ENCODE assay signal across 20 cellular contexts in the genomic region with DNA sequence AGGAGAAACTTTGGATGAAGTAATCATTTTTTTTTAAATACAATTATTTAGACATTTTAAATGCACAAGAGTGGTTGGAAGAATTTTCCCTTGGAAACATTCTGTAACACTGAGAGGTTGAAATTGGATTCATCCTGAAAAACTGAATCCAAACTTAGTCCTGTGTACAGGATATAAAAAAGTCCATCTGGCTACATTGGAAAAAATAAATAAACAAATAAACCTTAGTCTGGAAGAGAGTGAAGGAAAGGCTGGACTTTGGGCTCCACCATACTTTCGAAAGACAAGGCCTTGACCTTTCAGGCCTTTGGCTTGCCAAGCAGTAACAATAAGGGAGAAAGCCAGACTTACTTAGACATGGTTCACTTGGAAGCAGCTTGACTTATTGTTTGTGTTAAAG.
DNase-seq lines count a peak whose midpoint lies in the region; ATAC-seq and TF ChIP-seq lines count a peak whose summit lies in the region.
"Had no signal": no experiment of that assay in that cellular context is flagged by ENCODE, and none has a peak within 500 bp of the region (broad histone marks: within the 10 kb centered on the region; RNA-seq: fewer than 3 reads in every experiment).

No MANE protein-coding gene starts in this region.

- H3K79me2 ChIP-seq in DND-41 (ENCODE audit: insufficient read depth, low read length), result no peaks in the 10 kb centered on the region

- TF ChIP-seq CTCF in DND-41 (IDR thresholded peaks at IDR 0.05; ENCODE audit: borderline replicate concordance, extremely low read depth, low read length, poor library complexity, severe bottlenecking) (no peak), testis (IDR thresholded peaks at IDR 0.05) (no peak)

- WGBS in testis, 2 donors, result 32 to 39% methylated on average over 1 of the region's 1 CpG

- H3K27me3 ChIP-seq in DND-41 (ENCODE audit: insufficient read depth, low read length, poor library complexity) (no peaks in the 10 kb centered on the region), testis (no peaks in the 10 kb centered on the region)
- H3K27me3 ChIP-seq: BLaER1 had no signal

- no peak for TF ChIP-seq POLR2A in testis (IDR thresholded peaks at IDR 0.05)

- H3K9me3 ChIP-seq in DND-41 (ENCODE audit: insufficient read depth, low read length, severe bottlenecking), result no peaks in the 10 kb centered on the region
- H3K9me3 ChIP-seq in testis, result no peaks in the 10 kb centered on the region
- H3K9me3 ChIP-seq: BLaER1, Caco-2 had no signal

- no peaks in the 10 kb centered on the region for H3K4me1 ChIP-seq in DND-41 (ENCODE audit: insufficient read depth, low read length)
- peaks cover 5% of the 10 kb centered on the region for H3K4me1 ChIP-seq in testis
- H3K4me1 ChIP-seq: BLaER1, Caco-2 had no signal

- H3K36me3 ChIP-seq in DND-41 (ENCODE audit: insufficient read depth, low read length), result no peaks in the 10 kb centered on the region
- no peaks in the 10 kb centered on the region for H3K36me3 ChIP-seq in testis (ENCODE audit: low read depth, missing control alignments)
- H3K36me3 ChIP-seq: BLaER1 had no signal

- H3K27ac ChIP-seq in DND-41 (ENCODE audit: low read length), result no peak overlapping the region
- no peak overlapping the region for H3K27ac ChIP-seq in testis
- H3K27ac ChIP-seq: 22Rv1, BLaER1, C4-2B, GM23248 had no signal

- intact Hi-C loops in Right ventricle myocardium inferior (cut with DNase I), result no loop called here
- intact Hi-C loops in cardiac septum (cut with DNase I), result no loop called here
- intact Hi-C loops in testis (cut with DNase I; ENCODE audit: low total_unique reads), result no loop called here

- peak; percentile 65 for ATAC-seq in Right ventricle myocardium inferior
- ATAC-seq in DND-41 (ENCODE audit: insufficient read depth, low read depth), result no peak
- ATAC-seq: CD8-positive, alpha-beta T cell; GM12878 had no signal

- no peak overlapping the region for H3K4me2 ChIP-seq in DND-41 (ENCODE audit: insufficient read depth, low read length)
- H3K4me2 ChIP-seq: BLaER1 had no signal

- no peak overlapping the region for H3K4me3 ChIP-seq in DND-41 (ENCODE audit: low read depth in 1 of 2, low read length in 2 of 2)
- H3K4me3 ChIP-seq in testis, result no peak overlapping the region
- H3K4me3 ChIP-seq: BLaER1, GM12878, GM23248 had no signal

- H3K9ac ChIP-seq in DND-41 (ENCODE audit: low read depth, low read length), result no peak overlapping the region
- H3K9ac ChIP-seq: BLaER1, GM23248 had no signal

- DNase-seq in Right ventricle myocardium inferior (ENCODE audit: missing footprints), result no peak
- DNase-seq in cardiac septum (ENCODE audit: low spot score), result no peak
- no peak for DNase-seq in DND-41
- DNase-seq in left kidney (ENCODE audit: low read depth, low spot score), result peak; percentile 2
- DNase-seq in testis, result peak; percentile 42
- no peak for DNase-seq in NCI-H345 treated with DMSO at 0.1 percent for 48 hours (lab: John Stamatoyannopoulos, UW; ENCODE audit: unreplicated experiment)
- no peak for DNase-seq in NCI-H524 treated with DMSO at 0.1 percent for 48 hours (lab: John Stamatoyannopoulos, UW)
- DNase-seq: Caco-2; CD4-positive, CD25-positive, alpha-beta regulatory T cell; CD8-positive, alpha-beta T cell; DMS153; EL; GDM1; GM23248; H7; HCEC 1CT had no signal

- no peaks in the 10 kb centered on the region for H4K20me1 ChIP-seq in DND-41 (ENCODE audit: insufficient read depth, low read length)
- H4K20me1 ChIP-seq: BLaER1 had no signal

- H2AFZ ChIP-seq in DND-41 (ENCODE audit: low read depth, low read length), result 0 out of 2 replicates have a peak overlapping the region, but pooled peaks have one; percentile 16
- H2AFZ ChIP-seq: GM23248 had no signal

Comparison
In these comparisons a context has a peak if more than half of its experiments do, and no peak if none do; other contexts are left out.
1. DNase-seq: peak in left kidney (single experiment) and testis (single experiment); none in Right ventricle myocardium inferior (single experiment), cardiac septum (single experiment), DND-41 (single experiment), NCI-H345 treated with DMSO at 0.1 percent for 48 hours (single experiment) and NCI-H524 treated with DMSO at 0.1 percent for 48 hours (single experiment).